Comparison of ENCODE assay signal across 18 cellular contexts in genomic region chr17:12727076-12727750, GRCh38.
DNase-seq lines count a peak whose midpoint lies in the region; ATAC-seq, FAIRE-seq and TF ChIP-seq lines count a peak whose summit lies in the region.
"Had no signal": no experiment of that assay in that cellular context is flagged by ENCODE, and none has a peak within 500 bp of the region (broad histone marks: within the 10 kb centered on the region; RNA-seq: fewer than 3 reads in every experiment).

No MANE protein-coding gene starts in this region.

- CTCF ChIA-PET in A549 (lab: Yijun Ruan, JAX): interaction anchor here (1.3 to 1.4 kb wide), 3 partner anchors 11 to 60 kb away, joined by 3 to 11 read pairs (median 4); no protein-coding TSS in a partner anchor
- CTCF ChIA-PET in CD8-positive, alpha-beta memory T cell (lab: Charles Lee): no interaction called here

- H3K27me3 Mint-ChIP-seq in activated T-cell treated with anti-CD3 and anti-CD28 coated beads, Interleukin-2, amount 50 U/mL, for 72 hours (ENCODE audit: low read depth): no peaks in the 10 kb centered on the region
- no peaks in the 10 kb centered on the region for H3K27me3 Mint-ChIP-seq in natural killer cell (ENCODE audit: low read depth in 2 of 2)
- no peaks in the 10 kb centered on the region for H3K27me3 Mint-ChIP-seq in CD8-positive, alpha-beta memory T cell
- H3K27me3 Mint-ChIP-seq: activated CD4-positive, alpha-beta T cell treated with anti-CD3 and anti-CD28 coated beads, Interleukin-2, amount 10 ng/mL, durations not matched to agents 7 days and 5 days had no signal

- intact Hi-C loops in natural killer cell (cut with micrococcal nuclease): no loop called here

- H3K36me3 Mint-ChIP-seq in activated T-cell treated with anti-CD3 and anti-CD28 coated beads, Interleukin-2, amount 50 U/mL, for 72 hours (ENCODE audit: insufficient read depth in 2 of 2): no peaks in the 10 kb centered on the region
- no peaks in the 10 kb centered on the region for H3K36me3 Mint-ChIP-seq in natural killer cell
- no peaks in the 10 kb centered on the region for H3K36me3 Mint-ChIP-seq in CD8-positive, alpha-beta memory T cell

- no peak overlapping the region for H3K27ac Mint-ChIP-seq in activated T-cell treated with anti-CD3 and anti-CD28 coated beads, Interleukin-2, amount 50 U/mL, for 72 hours
- H3K27ac Mint-ChIP-seq in natural killer cell: no peak overlapping the region
- no peak overlapping the region for H3K27ac Mint-ChIP-seq in CD8-positive, alpha-beta memory T cell
- H3K27ac Mint-ChIP-seq: activated CD4-positive, alpha-beta T cell treated with anti-CD3 and anti-CD28 coated beads, Interleukin-2, amount 10 ng/mL, durations not matched to agents 7 days and 5 days had no signal

- no peak overlapping the region for H3K27ac ChIP-seq in A549
- peak overlapping the region; percentile 59 for H3K27ac ChIP-seq in muscle layer of colon (ENCODE audit: low read depth, low read length)
- no peak overlapping the region for H3K27ac ChIP-seq in CD8-positive, alpha-beta memory T cell (ENCODE audit: low read depth, low read length)

- H3K4me1 ChIP-seq in A549 (peaks cover 30% of the 10 kb centered on the region), muscle layer of colon (ENCODE audit: insufficient read depth, low read length) (peaks cover 30% of the 10 kb centered on the region)
- H3K4me1 ChIP-seq in CD8-positive, alpha-beta memory T cell (ENCODE audit: insufficient read depth, low read length): no peaks in the 10 kb centered on the region

- H3K4me1 Mint-ChIP-seq in activated T-cell treated with anti-CD3 and anti-CD28 coated beads, Interleukin-2, amount 50 U/mL, for 72 hours (ENCODE audit: low read depth): no peaks in the 10 kb centered on the region
- no peaks in the 10 kb centered on the region for H3K4me1 Mint-ChIP-seq in natural killer cell
- no peaks in the 10 kb centered on the region for H3K4me1 Mint-ChIP-seq in CD8-positive, alpha-beta memory T cell
- H3K4me1 Mint-ChIP-seq: activated CD4-positive, alpha-beta T cell treated with anti-CD3 and anti-CD28 coated beads, Interleukin-2, amount 10 ng/mL, durations not matched to agents 7 days and 5 days; neural crest cell had no signal

- peaks cover 1 to 2% of the 10 kb centered on the region in 2 donors for H3K9me3 Mint-ChIP-seq in activated T-cell treated with anti-CD3 and anti-CD28 coated beads, Interleukin-2, amount 50 U/mL, for 72 hours
- peaks cover 0 to 7% of the 10 kb centered on the region in 2 donors for H3K9me3 Mint-ChIP-seq in natural killer cell
- peaks cover 0 to 5% (median 0%) of the 10 kb centered on the region in 5 donors for H3K9me3 Mint-ChIP-seq in CD8-positive, alpha-beta memory T cell
- H3K9me3 Mint-ChIP-seq: activated T-cell treated with anti-CD3 and anti-CD28 coated beads, Interleukin-2, amount 50 U/mL, for 4 hours; neural crest cell had no signal

- TF ChIP-seq CTCF in A549 (IDR thresholded peaks at IDR 0.05) (no peak), natural killer cell (IDR thresholded peaks at IDR 0.05) (no peak)

- TF ChIP-seq POLR2A in A549 (IDR thresholded peaks at IDR 0.05; ENCODE audit: low read length): no peak

- H3K4me2 ChIP-seq in A549: 0 out of 3 replicates have a peak overlapping the region, but pooled peaks have one; percentile 3

- DNase-seq in A549 (ENCODE audit: low read depth in 1 of 2, low spot score in 1 of 2): peak in 1 of 2 experiments; percentile 16
- DNase-seq in HCEC 1CT: peak; percentile 52
- DNase-seq in ecto neural progenitor cell (ENCODE audit: low spot score): peak; percentile 19
- no peak for DNase-seq in activated T-cell treated with anti-CD3 and anti-CD28 coated beads, Interleukin-2, amount 50 U/mL, for 72 hours
- DNase-seq in natural killer cell: no peak
- DNase-seq in CD8-positive, alpha-beta memory T cell: no peak
- DNase-seq: activated CD4-positive, alpha-beta T cell treated with anti-CD3 and anti-CD28 coated beads, Interleukin-2, amount 10 ng/mL, durations not matched to agents 7 days and 5 days; activated T-cell treated with anti-CD3 and anti-CD28 coated beads, Interleukin-2, amount 50 U/mL, for 4 hours; anterior cingulate cortex; effector CD4-positive, alpha-beta T cell; KBM-7; NCI-H146; RPMI8226 had no signal

- H3K36me3 ChIP-seq in muscle layer of colon (ENCODE audit: insufficient read depth, low read length): peaks cover 14% of the 10 kb centered on the region
- no peaks in the 10 kb centered on the region for H3K36me3 ChIP-seq in CD8-positive, alpha-beta memory T cell (ENCODE audit: insufficient read depth, low read length)

- H3K4me3 ChIP-seq in A549 (no peak overlapping the region), muscle layer of colon (ENCODE audit: low read depth in 1 of 2, low read length in 2 of 2) (no peak overlapping the region)
- no peak overlapping the region for H3K4me3 ChIP-seq in CD8-positive, alpha-beta memory T cell (ENCODE audit: low read length)

- no peak overlapping the region for H3K9ac ChIP-seq in muscle layer of colon (ENCODE audit: low read length)

- H3K9me3 ChIP-seq in A549 (no peaks in the 10 kb centered on the region), muscle layer of colon (ENCODE audit: low read length) (no peaks in the 10 kb centered on the region)
- H3K9me3 ChIP-seq in CD8-positive, alpha-beta memory T cell (ENCODE audit: low read length): no peaks in the 10 kb centered on the region

- TF ChIP-seq EP300 in A549 (IDR thresholded peaks at IDR 0.05): no peak

- no peak for TF ChIP-seq RAD21 in A549 (conservative IDR thresholded peaks at IDR 0.05 in 1 of 2, IDR thresholded peaks at IDR 0.05 in 1 of 2)

- FAIRE-seq in A549 (lab: Jason Lieb, UNC): no peak
- FAIRE-seq: GM12891 had no signal

- H3K4me3 Mint-ChIP-seq in activated T-cell treated with anti-CD3 and anti-CD28 coated beads, Interleukin-2, amount 50 U/mL, for 72 hours: no peak overlapping the region
- no peak overlapping the region for H3K4me3 Mint-ChIP-seq in natural killer cell
- no peak overlapping the region for H3K4me3 Mint-ChIP-seq in CD8-positive, alpha-beta memory T cell
- H3K4me3 Mint-ChIP-seq: activated CD4-positive, alpha-beta T cell treated with anti-CD3 and anti-CD28 coated beads, Interleukin-2, amount 10 ng/mL, durations not matched to agents 7 days and 5 days; activated T-cell treated with anti-CD3 and anti-CD28 coated beads, Interleukin-2, amount 50 U/mL, for 4 hours; neural crest cell had no signal

- POLR2A ChIA-PET in A549 (lab: Yijun Ruan, JAX): no interaction called here
- POLR2A ChIA-PET in CD8-positive, alpha-beta memory T cell (lab: Charles Lee): no interaction called here

- H3K27me3 ChIP-seq in muscle layer of colon (ENCODE audit: control insufficient read depth in 1 of 2, insufficient read depth in 2 of 2, low read length in 2 of 2): no peaks in the 10 kb centered on the region
- no peaks in the 10 kb centered on the region for H3K27me3 ChIP-seq in CD8-positive, alpha-beta memory T cell (ENCODE audit: insufficient read depth, low read length, poor library complexity, severe bottlenecking)

- 63% methylated on average over 6 of the region's 6 CpGs for WGBS in A549 (ENCODE audit: missing lambda C conversion rate)

- ATAC-seq in A549 (peak; percentile 18 to 30; a peak in 2 of 6 replicates), HG02678 (IDR thresholded peaks at IDR 0.05; ENCODE audit: unreplicated experiment) (no peak), natural killer cell (no peak)
- no peak for ATAC-seq in activated T-cell treated with anti-CD3 and anti-CD28 coated beads, Interleukin-2, amount 50 U/mL, for 72 hours (replicated peaks in 1 of 2)
- ATAC-seq: activated T-cell treated with anti-CD3 and anti-CD28 coated beads, Interleukin-2, amount 50 U/mL, for 4 hours; left lobe of liver had no signal

TF ChIP-seq in A549, 52 proteins besides CTCF, POLR2A, EP300 and RAD21:
- TF ChIP-seq HDAC2 (IDR thresholded peaks at IDR 0.05) (no peak), EHMT2 (IDR thresholded peaks at IDR 0.05; ENCODE audit: low read depth) (no peak), TP53 (CRISPR knock-in tag; IDR thresholded peaks at IDR 0.05) (no peak), SMC3 (IDR thresholded peaks at IDR 0.05) (no peak), CHD4 (IDR thresholded peaks at IDR 0.05; ENCODE audit: borderline replicate concordance) (no peak)

Comparison
In these comparisons a context has a peak if more than half of its experiments do, and no peak if none do; other contexts are left out.
1. ATAC-seq: peak in A549 (2 of 2); none in activated T-cell treated with anti-CD3 and anti-CD28 coated beads, Interleukin-2, amount 50 U/mL, for 72 hours (0 of 2), HG02678 (single experiment) and natural killer cell (0 of 3).
2. DNase-seq: peak in HCEC 1CT (single experiment) and ecto neural progenitor cell (single experiment); none in activated T-cell treated with anti-CD3 and anti-CD28 coated beads, Interleukin-2, amount 50 U/mL, for 72 hours (0 of 2), natural killer cell (single experiment) and CD8-positive, alpha-beta memory T cell (0 of 5).